8 cellular contexts compared by ENCODE assay signal in the genomic region with DNA sequence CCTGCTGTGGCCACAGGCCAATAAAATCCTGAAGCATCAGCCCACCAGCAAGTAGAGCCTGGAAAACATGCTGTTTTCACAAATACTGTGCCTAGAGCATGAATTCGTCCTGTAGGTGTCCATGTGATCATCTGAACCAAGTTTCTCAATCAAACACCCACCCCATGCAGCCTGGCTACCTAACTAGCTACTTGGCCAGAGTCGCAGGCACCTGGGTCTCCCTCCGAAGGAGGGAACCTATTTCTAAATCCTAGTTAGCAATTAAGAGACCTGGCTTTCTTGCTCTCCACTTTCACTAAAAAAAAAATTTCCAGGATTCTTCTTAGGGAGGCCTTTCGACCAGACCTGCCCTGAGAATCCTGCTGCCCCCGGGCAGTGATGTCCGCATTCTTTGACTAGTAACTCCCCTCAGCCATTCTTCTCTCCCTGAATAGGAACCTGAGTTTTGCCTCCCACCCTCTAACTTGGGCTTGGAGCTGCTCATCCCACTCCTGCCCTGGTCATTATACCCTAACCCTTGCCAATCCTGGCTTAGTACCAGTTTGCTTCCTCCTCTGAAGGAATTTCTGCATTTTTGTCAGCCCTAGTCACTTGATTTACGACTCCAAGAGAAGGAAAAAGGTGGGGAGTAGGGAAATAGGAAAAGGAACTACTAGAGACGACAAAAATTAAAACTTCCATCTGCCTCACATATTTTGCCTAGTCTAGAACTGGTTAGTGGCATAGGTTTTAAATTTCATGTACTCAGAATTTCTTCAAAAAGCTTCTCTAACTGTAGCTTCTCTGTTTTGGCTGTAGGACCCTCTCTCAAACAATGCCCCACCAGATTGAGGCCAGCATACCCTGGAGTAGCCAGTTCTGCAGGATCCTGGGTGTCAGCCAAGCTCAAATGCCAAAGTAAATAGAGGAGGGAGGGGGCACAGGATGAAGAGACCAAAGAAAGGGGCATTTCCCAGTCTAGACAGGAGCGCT. TPM values are rescaled to one million over a fixed set of nuclear protein-coding genes. Genes with fewer than 3 reads are reported as not detected.
DNase-seq lines count a peak whose midpoint lies in the region; ATAC-seq and TF ChIP-seq lines count a peak whose summit lies in the region.

No MANE protein-coding gene starts in this region.

- no peaks in the 10 kb centered on the region for H3K27me3 Mint-ChIP-seq in activated T-cell treated with anti-CD3 and anti-CD28 coated beads, Interleukin-2, amount 50 U/mL, for 72 hours (ENCODE audit: low read depth)
- no peaks in the 10 kb centered on the region for H3K27me3 Mint-ChIP-seq in activated T-helper 1 cell treated with anti-CD3 and anti-CD28 coated beads, Interleukin-12 subunit alpha, Interleukin-12 subunit beta, Interleukin-2, Interleukin-4 antibody, amounts not matched to agents 30 ng/mL and 10 ng/mL and 1 ng/mL, durations not matched to agents 14 hours and 24 hours and 36 hours (ENCODE audit: insufficient read depth)

- no peaks in the 10 kb centered on the region for H3K79me2 ChIP-seq in MM.1S (ENCODE audit: low read length)

- no peaks in the 10 kb centered on the region for H3K36me3 ChIP-seq in left lung
- no peaks in the 10 kb centered on the region for H3K36me3 ChIP-seq in upper lobe of left lung
- H3K36me3 ChIP-seq in MM.1S (replicated peaks; ENCODE audit: insufficient read depth, low read length): no peaks in the 10 kb centered on the region

- DNase-seq in activated T-cell treated with anti-CD3 and anti-CD28 coated beads, Interleukin-2, amount 50 U/mL, for 72 hours: no peak
- no peak for DNase-seq in activated T-cell treated with anti-CD3 and anti-CD28 coated beads for 4 hours
- no peak for DNase-seq in activated T-helper 1 cell treated with anti-CD3 and anti-CD28 coated beads, Interleukin-12 subunit alpha, Interleukin-12 subunit beta, Interleukin-2, Interleukin-4 antibody, amounts not matched to agents 30 ng/mL and 10 ng/mL and 1 ng/mL, durations not matched to agents 14 hours and 24 hours and 36 hours (ENCODE audit: low spot score)
- no peak for DNase-seq in left lung
- DNase-seq in upper lobe of left lung: peak in 1 of 2 donors; percentile 43
- no peak for DNase-seq in GM20000 (ENCODE audit: low spot score)
- no peak for DNase-seq in MM.1S

- no peak overlapping the region for H2AFZ ChIP-seq in MM.1S (ENCODE audit: low read length)

- no peak overlapping the region for H3K4me2 ChIP-seq in MM.1S (ENCODE audit: low read depth, low read length)

- no peaks in the 10 kb centered on the region for H3F3A ChIP-seq in MM.1S (ENCODE audit: insufficient read depth, low read length)

- H3K4me1 ChIP-seq in left lung (peaks cover 25 to 57% of the 10 kb centered on the region in 2 donors), upper lobe of left lung (peaks cover 25 to 55% (median 38%) of the 10 kb centered on the region in 4 donors), MM.1S (ENCODE audit: low read length) (no peaks in the 10 kb centered on the region)

- peak overlapping the region; percentile 64 to 92 for H3K4me3 Mint-ChIP-seq in activated T-cell treated with anti-CD3 and anti-CD28 coated beads, Interleukin-2, amount 50 U/mL, for 72 hours
- peak overlapping the region; percentile 52 for H3K4me3 Mint-ChIP-seq in activated T-helper 1 cell treated with anti-CD3 and anti-CD28 coated beads, Interleukin-12 subunit alpha, Interleukin-12 subunit beta, Interleukin-2, Interleukin-4 antibody, amounts not matched to agents 30 ng/mL and 10 ng/mL and 1 ng/mL, durations not matched to agents 14 hours and 24 hours and 36 hours

- intact Hi-C loops in activated T-helper 1 cell treated with anti-CD3 and anti-CD28 coated beads, Interleukin-12 subunit alpha, Interleukin-12 subunit beta, Interleukin-2, Interleukin-4 antibody, amounts not matched to agents 30 ng/mL and 10 ng/mL and 1 ng/mL, durations not matched to agents 14 hours and 24 hours and 36 hours (cut with micrococcal nuclease): loop anchor here (5.0 to 10.0 kb wide), 4 partner anchors 913 to 1230 kb away; partner anchors contain the start of genes DPP4 and LY75
- intact Hi-C loops in left lung (cut with DNase I): no loop called here

- TF ChIP-seq POLR2A in upper lobe of left lung (IDR thresholded peaks at IDR 0.05): no peak

- ATAC-seq in activated T-cell treated with anti-CD3 and anti-CD28 coated beads, Interleukin-2, amount 50 U/mL, for 72 hours (replicated peaks in 1 of 2): no peak
- ATAC-seq in left lung (peak; percentile 51), upper lobe of left lung (ENCODE audit: low FRiP score in 2 of 2) (peak in 1 of 2 donors; percentile 17), HG03460 (IDR thresholded peaks at IDR 0.05; ENCODE audit: unreplicated experiment) (no peak)

- H3K27me3 ChIP-seq in left lung (no peaks in the 10 kb centered on the region), upper lobe of left lung (no peaks in the 10 kb centered on the region), MM.1S (replicated peaks; ENCODE audit: insufficient read depth, low read length) (no peaks in the 10 kb centered on the region)

- WGBS in upper lobe of left lung, 2 donors: 59 to 64% methylated on average over 8 to 9 of the region's 9 CpGs

- no peaks in the 10 kb centered on the region for H4K20me1 ChIP-seq in MM.1S (ENCODE audit: insufficient read depth, low read length)

- no peak for TF ChIP-seq EP300 in upper lobe of left lung (IDR thresholded peaks at IDR 0.05)

- H3K9me3 Mint-ChIP-seq in activated T-cell treated with anti-CD3 and anti-CD28 coated beads, Interleukin-2, amount 50 U/mL, for 72 hours: peaks cover 3 to 4% of the 10 kb centered on the region in 2 donors
- peaks cover 15% of the 10 kb centered on the region for H3K9me3 Mint-ChIP-seq in activated T-helper 1 cell treated with anti-CD3 and anti-CD28 coated beads, Interleukin-12 subunit alpha, Interleukin-12 subunit beta, Interleukin-2, Interleukin-4 antibody, amounts not matched to agents 30 ng/mL and 10 ng/mL and 1 ng/mL, durations not matched to agents 14 hours and 24 hours and 36 hours

- H3K27ac ChIP-seq in left lung (peak overlapping the region in 1 of 2 donors; percentile 88), upper lobe of left lung (peak overlapping the region; percentile 13 to 84 (median 67)), MM.1S (ENCODE audit: low read length) (no peak overlapping the region)

- H3K36me3 Mint-ChIP-seq in activated T-cell treated with anti-CD3 and anti-CD28 coated beads, Interleukin-2, amount 50 U/mL, for 72 hours (ENCODE audit: insufficient read depth in 2 of 2): peaks cover 5 to 8% of the 10 kb centered on the region in 2 donors
- peaks cover 17% of the 10 kb centered on the region for H3K36me3 Mint-ChIP-seq in activated T-helper 1 cell treated with anti-CD3 and anti-CD28 coated beads, Interleukin-12 subunit alpha, Interleukin-12 subunit beta, Interleukin-2, Interleukin-4 antibody, amounts not matched to agents 30 ng/mL and 10 ng/mL and 1 ng/mL, durations not matched to agents 14 hours and 24 hours and 36 hours (ENCODE audit: low read depth)

- peak overlapping the region; percentile 72 for H3K27ac Mint-ChIP-seq in activated T-cell treated with anti-CD3 and anti-CD28 coated beads, Interleukin-2, amount 50 U/mL, for 72 hours
- peak overlapping the region; percentile 82 for H3K27ac Mint-ChIP-seq in activated T-helper 1 cell treated with anti-CD3 and anti-CD28 coated beads, Interleukin-12 subunit alpha, Interleukin-12 subunit beta, Interleukin-2, Interleukin-4 antibody, amounts not matched to agents 30 ng/mL and 10 ng/mL and 1 ng/mL, durations not matched to agents 14 hours and 24 hours and 36 hours

- no peaks in the 10 kb centered on the region for H3K9me3 ChIP-seq in left lung
- no peaks in the 10 kb centered on the region for H3K9me3 ChIP-seq in upper lobe of left lung
- no peaks in the 10 kb centered on the region for H3K9me3 ChIP-seq in MM.1S (replicated peaks; ENCODE audit: insufficient read depth, low read length)

- peaks cover 43% of the 10 kb centered on the region for H3K4me1 Mint-ChIP-seq in activated T-cell treated with anti-CD3 and anti-CD28 coated beads, Interleukin-2, amount 50 U/mL, for 72 hours (ENCODE audit: low read depth)
- H3K4me1 Mint-ChIP-seq in activated T-helper 1 cell treated with anti-CD3 and anti-CD28 coated beads, Interleukin-12 subunit alpha, Interleukin-12 subunit beta, Interleukin-2, Interleukin-4 antibody, amounts not matched to agents 30 ng/mL and 10 ng/mL and 1 ng/mL, durations not matched to agents 14 hours and 24 hours and 36 hours (ENCODE audit: low read depth): peaks cover 41% of the 10 kb centered on the region

- H3K9me2 ChIP-seq in MM.1S (replicated peaks; ENCODE audit: insufficient read depth, low read length): no peaks in the 10 kb centered on the region

- TF ChIP-seq CTCF in left lung (IDR thresholded peaks at IDR 0.05) (no peak), upper lobe of left lung (IDR thresholded peaks at IDR 0.05) (no peak), GM20000 (IDR thresholded peaks at IDR 0.05; ENCODE audit: extremely low read depth, missing control alignments) (no peak), MM.1S (IDR thresholded peaks at IDR 0.05; ENCODE audit: low read length) (no peak)

- no peak overlapping the region for H3K4me3 ChIP-seq in left lung
- H3K4me3 ChIP-seq in upper lobe of left lung: peak overlapping the region in 1 of 4 donors; percentile 25
- H3K4me3 ChIP-seq in MM.1S (ENCODE audit: low read length): no peak overlapping the region

- H3K9ac ChIP-seq in MM.1S (ENCODE audit: low read length): no peak overlapping the region

RNA-seq across cellular contexts. Expression of gene TANK, which starts 25.4 kb away (rescaled TPM):
- total RNA-seq in activated T-cell treated with anti-CD3 and anti-CD28 coated beads, Interleukin-2, amount 50 U/mL, for 72 hours: 10 to 100 TPM; 87.3 to 87.8 TPM
- total RNA-seq in activated T-helper 1 cell treated with anti-CD3 and anti-CD28 coated beads, Interleukin-12 subunit alpha, Interleukin-12 subunit beta, Interleukin-2, Interleukin-4 antibody, amounts not matched to agents 30 ng/mL and 10 ng/mL and 1 ng/mL, durations not matched to agents 14 hours and 24 hours and 36 hours: 136 and 141 TPM in 2 replicates
- total RNA-seq in left lung (10 to 100 TPM; 53.7 to 75.7 TPM), upper lobe of left lung (100 to 1,000 TPM in 2 of 6 donors, 10 to 100 TPM in 4; 41.9 to 214 (median 75.0) TPM)
